Comparison of ENCODE assay signal across 8 cellular contexts in genomic region chrX:21926527-21927278, GRCh38. TPM values are rescaled to one million over a fixed set of nuclear protein-coding genes. Genes with fewer than 3 reads are reported as not detected.
DNase-seq lines count a peak whose midpoint lies in the region; ATAC-seq and TF ChIP-seq lines count a peak whose summit lies in the region.

No MANE protein-coding gene starts in this region.

- H3K9me3 ChIP-seq in gastroesophageal sphincter (no peaks in the 10 kb centered on the region), gastrocnemius medialis (no peaks in the 10 kb centered on the region)

- H3K27ac Mint-ChIP-seq in type B pancreatic cell, result peak overlapping the region; percentile 86

- H3K27me3 ChIP-seq in gastroesophageal sphincter (no peaks in the 10 kb centered on the region), gastrocnemius medialis (no peaks in the 10 kb centered on the region)

- H3K36me3 Mint-ChIP-seq in type B pancreatic cell, result no peaks in the 10 kb centered on the region

- no peak for TF ChIP-seq EP300 in gastroesophageal sphincter (IDR thresholded peaks at IDR 0.05)

- intact Hi-C loops in gastrocnemius medialis (cut with DNase I; ENCODE audit: low total_unique reads), result no loop called here

- H3K4me3 ChIP-seq in GM12865 (ENCODE audit: low read depth, low read length) (no peak overlapping the region), gastroesophageal sphincter (no peak overlapping the region), gastrocnemius medialis (no peak overlapping the region)

- DNase-seq in GM12865 (ENCODE audit: low read depth) (peak; percentile 45), SK-MEL-5 (ENCODE audit: low read depth, low spot score) (peak; percentile 95), type B pancreatic cell (ENCODE audit: extremely low spot score, unreplicated experiment) (no peak), NCI-H1105 (lab: John Stamatoyannopoulos, UW) (no peak), NK-92 (lab: John Stamatoyannopoulos, UW; ENCODE audit: unreplicated experiment) (no peak), gastrocnemius medialis (no peak)

- TF ChIP-seq CTCF in GM12865 (IDR thresholded peaks at IDR 0.05; ENCODE audit: insufficient read depth, low read depth, low read length, missing control alignments), result no peak
- no peak for TF ChIP-seq CTCF in gastroesophageal sphincter (IDR thresholded peaks at IDR 0.05)
- no peak for TF ChIP-seq CTCF in type B pancreatic cell (conservative IDR thresholded peaks at IDR 0.05)
- TF ChIP-seq CTCF in gastrocnemius medialis (IDR thresholded peaks at IDR 0.05 in 4 of 5, conservative IDR thresholded peaks at IDR 0.05 in 1 of 5), result no peak

- H3K27ac ChIP-seq in gastroesophageal sphincter, result peak overlapping the region in 1 of 4 donors; percentile 24
- H3K27ac ChIP-seq in gastrocnemius medialis, result peak overlapping the region in 1 of 4 donors; percentile 22

- H3K9me3 Mint-ChIP-seq in type B pancreatic cell, result no peaks in the 10 kb centered on the region

- H3K4me1 ChIP-seq in gastroesophageal sphincter (peaks cover 0 to 6% (median 0%) of the 10 kb centered on the region in 3 donors), gastrocnemius medialis (no peaks in the 10 kb centered on the region)

- WGBS in gastroesophageal sphincter (ENCODE audit: low coverage in 1 of 2), 2 donors, result 28 to 42% methylated on average over 6 of the region's 6 CpGs

- H3K27me3 Mint-ChIP-seq in type B pancreatic cell, result no peaks in the 10 kb centered on the region

- no peak overlapping the region for H3K4me3 Mint-ChIP-seq in type B pancreatic cell

- H3K4me1 Mint-ChIP-seq in type B pancreatic cell (ENCODE audit: unreplicated experiment), result peaks cover 6% of the 10 kb centered on the region

- H3K36me3 ChIP-seq in gastroesophageal sphincter, result no peaks in the 10 kb centered on the region
- H3K36me3 ChIP-seq in gastrocnemius medialis, result no peaks in the 10 kb centered on the region

- no peak for TF ChIP-seq POLR2A in gastroesophageal sphincter (IDR thresholded peaks at IDR 0.05)
- no peak for TF ChIP-seq POLR2A in gastrocnemius medialis (IDR thresholded peaks at IDR 0.05)

- ATAC-seq in HG02884 (IDR thresholded peaks at IDR 0.05; ENCODE audit: unreplicated experiment) (peak; percentile 88), gastroesophageal sphincter (peak; percentile 74), gastrocnemius medialis (no peak)

- in situ Hi-C loops in SK-MEL-5 (cut with HindIII; ENCODE audit: low pct_unique_long_range_greater_than_20kb, low sequenced_read_pairs), result no loop called here
- in situ Hi-C loops in gastrocnemius medialis (cut with MboI; ENCODE audit: low sequenced_read_pairs in 4 of 4), result no loop called here

RNA-seq across cellular contexts. Expression of gene SMS, which starts 13.8 kb away (rescaled TPM):
- 792 and 838 TPM in 2 replicates for total RNA-seq in SK-MEL-5 (2014; rRNA removed; shearing (Covaris generic))
- polyA plus RNA-seq in SK-MEL-5 (2015; cell fraction: cytosol; rRNA removed), result 473 and 539 TPM in 2 replicates
- polyA plus RNA-seq in SK-MEL-5 (2015; cell fraction: nucleus; rRNA removed), result 106 and 133 TPM in 2 replicates
- 10 to 100 TPM; 77.7 to 85.5 (median 83.6) TPM for total RNA-seq in gastroesophageal sphincter
- total RNA-seq in type B pancreatic cell (ENCODE audit: low replicate concordance), result 138 and 277 TPM in 2 replicates
- total RNA-seq in gastrocnemius medialis, result 10 to 100 TPM in 3 of 4 donors, 1 to 10 TPM in 1; 9.3 to 32.0 (median 20.0) TPM

Comparison
In these comparisons a context has a peak if more than half of its experiments do, and no peak if none do; other contexts are left out.
1. DNase-seq: peak in GM12865 (single experiment) and SK-MEL-5 (single experiment); none in type B pancreatic cell (single experiment), NCI-H1105 (single experiment), NK-92 (single experiment) and gastrocnemius medialis (0 of 2).
2. ATAC-seq: peak in HG02884 (single experiment) and gastroesophageal sphincter (single experiment); none in gastrocnemius medialis (0 of 2).